Comparison of ENCODE assay signal across 8 cellular contexts in genomic region chr17:78133971-78134898, GRCh38. TPM values are rescaled to one million over a fixed set of nuclear protein-coding genes. Genes with fewer than 3 reads are reported as not detected.
DNase-seq lines count a peak whose midpoint lies in the region; ATAC-seq and TF ChIP-seq lines count a peak whose summit lies in the region.

No MANE protein-coding gene starts in this region.

- CTCF ChIA-PET in activated CD8-positive, alpha-beta T cell treated with anti-CD3 and anti-CD28 coated beads, Interleukin-2, amount 10 ng/mL, durations not matched to agents 7 days and 5 days (lab: Charles Lee), result interaction anchor here (1.4 to 8.9 kb wide), 7 partner anchors 10 to 115 kb away, joined by 3 to 133 read pairs (median 13); partner anchors contain the start of gene TMC6

- H3K4me3 ChIP-seq in endodermal cell (ENCODE audit: low read length) (no peak overlapping the region), parathyroid adenoma (ENCODE audit: low read depth, low read length) (no peak overlapping the region)

- no peak overlapping the region for H2AFZ ChIP-seq in parathyroid adenoma

- H3K36me3 ChIP-seq in endodermal cell (ENCODE audit: control insufficient read depth, insufficient read depth, low read length) (no peaks in the 10 kb centered on the region), parathyroid adenoma (ENCODE audit: control insufficient read depth, insufficient read depth, low read length) (no peaks in the 10 kb centered on the region)

- H3K4me3 Mint-ChIP-seq in activated CD8-positive, alpha-beta T cell treated with anti-CD3 and anti-CD28 coated beads, Interleukin-2, amount 10 ng/mL, durations not matched to agents 7 days and 5 days, result peak overlapping the region; percentile 74
- H3K4me3 Mint-ChIP-seq in endodermal cell, result no peak overlapping the region

- peaks cover 79% of the 10 kb centered on the region for H3K36me3 Mint-ChIP-seq in activated CD8-positive, alpha-beta T cell treated with anti-CD3 and anti-CD28 coated beads, Interleukin-2, amount 10 ng/mL, durations not matched to agents 7 days and 5 days (ENCODE audit: low read depth)
- H3K36me3 Mint-ChIP-seq in endodermal cell (ENCODE audit: low read depth), result no peaks in the 10 kb centered on the region

- H3K79me2 ChIP-seq in parathyroid adenoma, result no peaks in the 10 kb centered on the region

- no peaks in the 10 kb centered on the region for H3K27me3 Mint-ChIP-seq in activated CD8-positive, alpha-beta T cell treated with anti-CD3 and anti-CD28 coated beads, Interleukin-2, amount 10 ng/mL, durations not matched to agents 7 days and 5 days (ENCODE audit: low read depth)
- peaks cover 24% of the 10 kb centered on the region for H3K27me3 Mint-ChIP-seq in endodermal cell (ENCODE audit: insufficient read depth)

- peak overlapping the region; percentile 84 for H3K27ac Mint-ChIP-seq in activated CD8-positive, alpha-beta T cell treated with anti-CD3 and anti-CD28 coated beads, Interleukin-2, amount 10 ng/mL, durations not matched to agents 7 days and 5 days
- no peak overlapping the region for H3K27ac Mint-ChIP-seq in endodermal cell

- ATAC-seq in activated CD8-positive, alpha-beta T cell treated with anti-CD3 and anti-CD28 coated beads, Interleukin-2, amount 10 ng/mL, durations not matched to agents 7 days and 5 days, result peak; percentile 12
- ATAC-seq in HG03565 (IDR thresholded peaks at IDR 0.05; ENCODE audit: unreplicated experiment), result no peak

- WGBS in endodermal cell (ENCODE audit: insufficient coverage in 1 of 2, insufficient read length in 1 of 2), 2 experiments, result 61 to 64% methylated on average over 29 to 38 of the region's 39 CpGs

- H3K27ac ChIP-seq in endodermal cell (ENCODE audit: low read depth, low read length) (no peak overlapping the region), parathyroid adenoma (no peak overlapping the region)

- H3K9me3 ChIP-seq in endodermal cell (ENCODE audit: control insufficient read depth, low read length), result no peaks in the 10 kb centered on the region
- H3K9me3 ChIP-seq in parathyroid adenoma (ENCODE audit: control insufficient read depth, low read length), result no peaks in the 10 kb centered on the region

- H3K9ac ChIP-seq in endodermal cell (ENCODE audit: extremely low read depth, low read length, poor library complexity, severe bottlenecking), result no peak overlapping the region
- no peak overlapping the region for H3K9ac ChIP-seq in parathyroid adenoma

- H3K27me3 ChIP-seq in endodermal cell (ENCODE audit: control insufficient read depth, insufficient read depth, low read length, poor library complexity, severe bottlenecking) (peaks cover 7% of the 10 kb centered on the region), parathyroid adenoma (ENCODE audit: control insufficient read depth, insufficient read depth, low read length) (no peaks in the 10 kb centered on the region)

- H3K9me3 Mint-ChIP-seq in activated CD8-positive, alpha-beta T cell treated with anti-CD3 and anti-CD28 coated beads, Interleukin-2, amount 10 ng/mL, durations not matched to agents 7 days and 5 days (ENCODE audit: insufficient read depth), result no peaks in the 10 kb centered on the region
- H3K9me3 Mint-ChIP-seq in endodermal cell, result no peaks in the 10 kb centered on the region

- no peak overlapping the region for H3K4me2 ChIP-seq in parathyroid adenoma (ENCODE audit: low read length)

- POLR2A ChIA-PET in activated CD8-positive, alpha-beta T cell treated with anti-CD3 and anti-CD28 coated beads, Interleukin-2, amount 10 ng/mL, durations not matched to agents 7 days and 5 days (lab: Charles Lee), result interaction anchor here (0.6 to 11.6 kb wide), 6 partner anchors 10 to 21 kb away, joined by 4 to 182 read pairs (median 6); partner anchors contain the start of genes TMC6 and TMC8

- DNase-seq in NCI-H524 (lab: John Stamatoyannopoulos, UW) (peak; percentile 72 to 82), NCI-H524 treated with DMSO at 0.1 percent for 48 hours (lab: John Stamatoyannopoulos, UW) (no peak), NCI-H748 treated with DMSO at 0.1 percent for 48 hours (lab: John Stamatoyannopoulos, UW) (peak; percentile 38), endodermal cell (peak; percentile 98), NCI-H2227 treated with DMSO at 0.1 percent for 48 hours (lab: John Stamatoyannopoulos, UW) (no peak)
- DNase-seq in activated CD8-positive, alpha-beta T cell treated with anti-CD3 and anti-CD28 coated beads, Interleukin-2, amount 10 ng/mL, durations not matched to agents 7 days and 5 days, result peak; percentile 90

- peaks cover 78% of the 10 kb centered on the region for H3K4me1 Mint-ChIP-seq in activated CD8-positive, alpha-beta T cell treated with anti-CD3 and anti-CD28 coated beads, Interleukin-2, amount 10 ng/mL, durations not matched to agents 7 days and 5 days (ENCODE audit: low read depth)
- peaks cover 14% of the 10 kb centered on the region for H3K4me1 Mint-ChIP-seq in endodermal cell

- H3K4me1 ChIP-seq in endodermal cell (ENCODE audit: control insufficient read depth, insufficient read depth, low read length) (no peaks in the 10 kb centered on the region), parathyroid adenoma (peaks cover 1% of the 10 kb centered on the region)

- peak; percentile 77 for TF ChIP-seq CTCF in endodermal cell (conservative IDR thresholded peaks at IDR 0.05)
- peak; percentile 14 for TF ChIP-seq CTCF in parathyroid adenoma (IDR thresholded peaks at IDR 0.05)

RNA-seq across cellular contexts. Expression of gene TMC8, which starts 3.7 kb away (rescaled TPM):
- total RNA-seq in activated CD8-positive, alpha-beta T cell treated with anti-CD3 and anti-CD28 coated beads, Interleukin-2, amount 10 ng/mL, durations not matched to agents 7 days and 5 days, result 100 to 1,000 TPM; 258 to 278 TPM
- total RNA-seq in endodermal cell, result 1 to 10 TPM in 1 of 2 donors, under 1 TPM in 1; 0.90 to 3.0 TPM
- polyA plus RNA-seq in endodermal cell (2013, experiment 1 of 2), result 0.07 TPM
- polyA plus RNA-seq in endodermal cell (2013, experiment 2 of 2), result 0.12 TPM

RNA-seq across cellular contexts. Expression of gene TMC6, which starts 5.7 kb away (rescaled TPM):
- 100 to 1,000 TPM; 407 to 476 TPM for total RNA-seq in activated CD8-positive, alpha-beta T cell treated with anti-CD3 and anti-CD28 coated beads, Interleukin-2, amount 10 ng/mL, durations not matched to agents 7 days and 5 days
- 100 to 1,000 TPM; 143 to 149 TPM for total RNA-seq in endodermal cell
- polyA plus RNA-seq in endodermal cell (2013, experiment 1 of 2), result 30.0 TPM
- polyA plus RNA-seq in endodermal cell (2013, experiment 2 of 2), result 29.6 TPM

RNA-seq across cellular contexts. Expression of gene C17orf99, which starts 11.9 kb away (rescaled TPM):
- total RNA-seq in activated CD8-positive, alpha-beta T cell treated with anti-CD3 and anti-CD28 coated beads, Interleukin-2, amount 10 ng/mL, durations not matched to agents 7 days and 5 days, result not detected
- total RNA-seq in endodermal cell, result not detected
- not detected for polyA plus RNA-seq in endodermal cell (2013, experiment 1 of 2)
- polyA plus RNA-seq in endodermal cell (2013, experiment 2 of 2), result not detected

RNA-seq across cellular contexts. Expression of gene SYNGR2, which starts 34.1 kb away (rescaled TPM):
- 10 to 100 TPM; 41.1 to 44.3 TPM for total RNA-seq in activated CD8-positive, alpha-beta T cell treated with anti-CD3 and anti-CD28 coated beads, Interleukin-2, amount 10 ng/mL, durations not matched to agents 7 days and 5 days
- 10 to 100 TPM; 39.2 to 39.6 TPM for total RNA-seq in endodermal cell
- 21.7 TPM for polyA plus RNA-seq in endodermal cell (2013, experiment 1 of 2)
- polyA plus RNA-seq in endodermal cell (2013, experiment 2 of 2), result 16.9 TPM

RNA-seq across cellular contexts. Expression of gene TK1, which starts 52.6 kb away (rescaled TPM):
- total RNA-seq in activated CD8-positive, alpha-beta T cell treated with anti-CD3 and anti-CD28 coated beads, Interleukin-2, amount 10 ng/mL, durations not matched to agents 7 days and 5 days, result 100 to 1,000 TPM; 139 to 142 TPM
- total RNA-seq in endodermal cell, result 10 to 100 TPM; 81.0 to 97.4 TPM
- polyA plus RNA-seq in endodermal cell (2013, experiment 1 of 2), result 44.3 TPM
- 48.8 TPM for polyA plus RNA-seq in endodermal cell (2013, experiment 2 of 2)

Comparison
In these comparisons a context has a peak if more than half of its experiments do, and no peak if none do; other contexts are left out.
1. DNase-seq: peak in NCI-H524 (2 of 2), NCI-H748 treated with DMSO at 0.1 percent for 48 hours (single experiment), activated CD8-positive, alpha-beta T cell treated with anti-CD3 and anti-CD28 coated beads, Interleukin-2, amount 10 ng/mL, durations not matched to agents 7 days and 5 days (single experiment) and endodermal cell (single experiment); none in NCI-H524 treated with DMSO at 0.1 percent for 48 hours (single experiment) and NCI-H2227 treated with DMSO at 0.1 percent for 48 hours (single experiment).
2. RNA of gene TMC8, which starts 3.7 kb away (total RNA-seq): 258 to 278 TPM in activated CD8-positive, alpha-beta T cell treated with anti-CD3 and anti-CD28 coated beads, Interleukin-2, amount 10 ng/mL, durations not matched to agents 7 days and 5 days; 0.90 to 3.0 TPM in endodermal cell; every median in the first group is over 10 times any median in the second.